In genomic region chr10:71319042-71319799, GRCh38 we compare ENCODE assay signal across 8 cellular contexts.
DNase-seq lines count a peak whose midpoint lies in the region; ATAC-seq and TF ChIP-seq lines count a peak whose summit lies in the region.

Gene SLC29A3, plus strand, starts transcription at chr10:71319259. Its CDS starts 51 bp downstream, at chr10:71319310.

- peak; percentile 76 for DNase-seq in DMS153 treated with DMSO at 0.1 percent for 48 hours (lab: John Stamatoyannopoulos, UW; ENCODE audit: unreplicated experiment)
- peak; percentile 69 for DNase-seq in KG1 (lab: John Stamatoyannopoulos, UW)
- peak; percentile 74 for DNase-seq in activated gamma-delta T cell (lab: John Stamatoyannopoulos, UW)
- DNase-seq in foreskin melanocyte = peak; percentile 57
- DNase-seq in stromal cell of bone marrow (ENCODE audit: low read depth) = peak; percentile 55

- peaks cover 5% of the 10 kb centered on the region for H3K4me1 ChIP-seq in neuron (ENCODE audit: insufficient read depth, low read length)

- peak within 1 kb of the TSS; percentile 77 for H3K4me3 ChIP-seq in neuron (ENCODE audit: low read length)

- peaks cover 4% of the 10 kb centered on the region for H3K36me3 ChIP-seq in neuron (ENCODE audit: insufficient read depth, low read length)

- peak; percentile 65 for ATAC-seq in GM21528 (IDR thresholded peaks at IDR 0.05; ENCODE audit: low FRiP score, unreplicated experiment)

- peaks cover 8% of the 10 kb centered on the region for H3K27me3 ChIP-seq in neuron (ENCODE audit: insufficient read depth, low read length)

- H2AFZ ChIP-seq in neuron (ENCODE audit: low read depth, low read length) = peak within 1 kb of the TSS; percentile 99

- H3K9me3 ChIP-seq in neuron (ENCODE audit: low read length) = no peaks in the 10 kb centered on the region

- peak; percentile 80 for TF ChIP-seq POLR2A in Raji (IDR thresholded peaks at IDR 0.05; ENCODE audit: insufficient read depth, low read depth, low read length)

Comparison
In these comparisons a context has a peak if more than half of its experiments do, and no peak if none do; other contexts are left out.
1. Peak in every context shown above with its lines: DNase-seq, ATAC-seq and H3K4me3 ChIP-seq.